ENCODE assay signal across 15 cellular contexts in the genomic region with DNA sequence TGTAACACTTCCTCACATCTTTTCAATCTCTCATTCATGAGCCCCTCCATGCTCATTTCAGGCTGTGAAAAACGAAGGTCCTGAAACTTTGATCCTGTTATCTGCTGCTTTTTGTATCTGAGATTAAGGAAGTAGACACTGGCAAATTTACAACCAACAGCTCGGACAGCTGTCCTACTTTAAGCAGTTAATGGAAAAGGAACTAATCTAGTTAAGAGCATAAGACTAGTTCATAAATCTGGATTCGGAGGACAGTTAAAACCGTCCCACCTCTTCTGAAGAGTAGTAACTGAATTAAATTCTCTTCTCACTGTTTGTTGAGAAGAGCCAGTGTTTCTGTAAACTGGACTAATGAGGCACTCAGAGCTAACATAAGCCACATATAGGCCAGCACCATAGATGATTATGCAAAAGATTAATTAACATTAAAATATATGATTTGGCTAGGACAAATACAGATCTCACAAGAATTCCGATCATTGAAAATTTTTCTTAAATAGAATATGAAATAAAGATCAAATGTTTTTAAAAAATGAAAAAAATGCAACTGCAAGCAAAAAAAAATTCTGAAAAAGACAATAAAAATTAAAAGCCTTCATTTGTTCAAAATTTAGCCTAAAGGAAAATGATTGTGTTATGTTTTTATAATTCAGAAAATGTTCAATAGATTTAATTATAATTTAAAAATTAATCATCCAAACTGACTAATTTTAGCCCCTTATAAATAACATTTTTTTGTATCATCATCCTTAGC.
"Had no signal": no experiment of that assay in that cellular context is flagged by ENCODE, and none has a peak within 500 bp of the region (broad histone marks: within the 10 kb centered on the region; RNA-seq: fewer than 3 reads in every experiment).

No MANE protein-coding gene starts in this region.

- H3K9ac ChIP-seq: neural progenitor cell, parathyroid adenoma had no signal

- DNase-seq: activated CD4-positive, alpha-beta T cell treated with anti-CD3 and anti-CD28 coated beads for 4 hours; activated CD8-positive, alpha-beta memory T cell treated with anti-CD3 and anti-CD28 coated beads, Interleukin-2, amount 50 U/mL, for 48 hours; activated CD8-positive, alpha-beta T cell treated with anti-CD3 and anti-CD28 coated beads for 36 hours; activated naive CD4-positive, alpha-beta T cell treated with anti-CD3 and anti-CD28 coated beads, Interleukin-2, amount 10 ng/mL, durations not matched to agents 7 days and 5 days; caudate nucleus; effector CD4-positive, alpha-beta T cell; stimulated activated CD4-positive, alpha-beta T cell treated with anti-CD3 and anti-CD28 coated beads, Interleukin-15, amount 100 ng/mL, for 24 hours; stimulated activated CD4-positive, alpha-beta T cell treated with anti-CD3 and anti-CD28 coated beads, Interleukin-4, amount 100 ng/mL, for 4 hours; stomach had no signal

- H3K27ac ChIP-seq: coronary artery, gastroesophageal sphincter, neural progenitor cell, parathyroid adenoma, stomach, thoracic aorta had no signal

- H3K4me1 Mint-ChIP-seq: activated naive CD4-positive, alpha-beta T cell treated with anti-CD3 and anti-CD28 coated beads, Interleukin-2, amount 10 ng/mL, durations not matched to agents 7 days and 5 days had no signal

- H3K27me3 Mint-ChIP-seq: activated CD8-positive, alpha-beta T cell treated with anti-CD3 and anti-CD28 coated beads for 36 hours; activated naive CD4-positive, alpha-beta T cell treated with anti-CD3 and anti-CD28 coated beads, Interleukin-2, amount 10 ng/mL, durations not matched to agents 7 days and 5 days had no signal

- H3K36me3 Mint-ChIP-seq: neural progenitor cell had no signal

- H3K27me3 ChIP-seq: gastroesophageal sphincter, stomach had no signal

- H3K27ac Mint-ChIP-seq: activated CD8-positive, alpha-beta T cell treated with anti-CD3 and anti-CD28 coated beads for 36 hours; activated naive CD4-positive, alpha-beta T cell treated with anti-CD3 and anti-CD28 coated beads, Interleukin-2, amount 10 ng/mL, durations not matched to agents 7 days and 5 days; neural progenitor cell; T-helper 2 cell treated with Interferon-gamma antibody and Interleukin-4, amounts not matched to agents 5 μg/mL and 100 μg/mL, for 36 hours had no signal

- H3K9me3 Mint-ChIP-seq: activated CD8-positive, alpha-beta T cell treated with anti-CD3 and anti-CD28 coated beads for 36 hours; activated naive CD4-positive, alpha-beta T cell treated with anti-CD3 and anti-CD28 coated beads, Interleukin-2, amount 10 ng/mL, durations not matched to agents 7 days and 5 days; neural progenitor cell; T-helper 2 cell treated with Interferon-gamma antibody and Interleukin-4, amounts not matched to agents 5 μg/mL and 100 μg/mL, for 36 hours had no signal

- H3K4me3 Mint-ChIP-seq: activated CD8-positive, alpha-beta T cell treated with anti-CD3 and anti-CD28 coated beads for 36 hours; activated naive CD4-positive, alpha-beta T cell treated with anti-CD3 and anti-CD28 coated beads, Interleukin-2, amount 10 ng/mL, durations not matched to agents 7 days and 5 days; neural progenitor cell; T-helper 2 cell treated with Interferon-gamma antibody and Interleukin-4, amounts not matched to agents 5 μg/mL and 100 μg/mL, for 36 hours had no signal

- H3K36me3 ChIP-seq: neural progenitor cell, thoracic aorta had no signal

- H3K4me3 ChIP-seq: coronary artery, gastroesophageal sphincter, neural progenitor cell, stomach, thoracic aorta had no signal

- H3K4me1 ChIP-seq: parathyroid adenoma had no signal

- H3K9me3 ChIP-seq: gastroesophageal sphincter, stomach, thoracic aorta had no signal

- ATAC-seq: activated CD8-positive, alpha-beta T cell treated with anti-CD3 and anti-CD28 coated beads for 36 hours; gastroesophageal sphincter had no signal
